38 cellular contexts compared by ENCODE assay signal in genomic region chr21:39680216-39680615, GRCh38.
"Had no signal": no experiment of that assay in that cellular context is flagged by ENCODE, and none has a peak within 500 bp of the region (broad histone marks: within the 10 kb centered on the region; RNA-seq: fewer than 3 reads in every experiment).

No MANE protein-coding gene starts in this region.

- H3K27ac ChIP-seq: adrenal gland, ascending aorta, breast epithelium, cardiac muscle cell had no signal

- ATAC-seq: activated naive CD4-positive, alpha-beta T cell treated with anti-CD3 and anti-CD28 coated beads, Interleukin-2, amount 50 U/mL, for 72 hours; activated naive CD8-positive, alpha-beta T cell treated with anti-CD3 and anti-CD28 coated beads, Interleukin-2, amount 50 U/mL, for 24 hours; activated T-cell treated with anti-CD3 and anti-CD28 coated beads, Interleukin-2, amount 50 U/mL, for 4 hours; activated T-cell treated with anti-CD3 and anti-CD28 coated beads, Interleukin-2, amount 50 U/mL, for 72 hours; activated T-helper 17 cell treated with anti-CD3 and anti-CD28 coated beads, Interleukin-2, amount 50 U/mL, for 72 hours; body of pancreas had no signal

- H3K4me3 ChIP-seq: adrenal gland, ascending aorta, body of pancreas, breast epithelium, cardiac muscle cell had no signal

- DNase-seq: activated effector memory CD4-positive, alpha-beta T cell treated with anti-CD3 and anti-CD28 coated beads, Interleukin-2, amount 50 U/mL, for 16 hours; activated effector memory CD4-positive, alpha-beta T cell treated with Interleukin-2 at 50 U/mL for 16 hours; activated gamma-delta T cell; activated gamma-delta T cell treated with Interleukin-2 at 50 U/mL for 16 hours; activated naive CD4-positive, alpha-beta T cell; activated naive CD4-positive, alpha-beta T cell treated with anti-CD3 and anti-CD28 coated beads for 36 hours; activated naive CD4-positive, alpha-beta T cell treated with anti-CD3 and anti-CD28 coated beads, Interleukin-2, amount 10 ng/mL, durations not matched to agents 7 days and 5 days; activated naive CD4-positive, alpha-beta T cell treated with anti-CD3 and anti-CD28 coated beads, Interleukin-2, amount 50 U/mL, for 16 hours; activated naive CD4-positive, alpha-beta T cell treated with Interleukin-2 at 50 U/mL for 16 hours; activated naive CD8-positive, alpha-beta T cell treated with anti-CD3 and anti-CD28 coated beads for 36 hours; activated naive CD8-positive, alpha-beta T cell treated with anti-CD3 and anti-CD28 coated beads, Interleukin-2, amount 10 ng/mL, durations not matched to agents 7 days and 5 days; activated naive CD8-positive, alpha-beta T cell treated with anti-CD3 and anti-CD28 coated beads, Interleukin-2, amount 50 U/mL, for 24 hours; activated T-cell treated with anti-CD3 and anti-CD28 coated beads, Interleukin-2, amount 50 U/mL, for 1 hour; activated T-cell treated with anti-CD3 and anti-CD28 coated beads, Interleukin-2, amount 50 U/mL, for 24 hours; activated T-cell treated with anti-CD3 and anti-CD28 coated beads, Interleukin-2, amount 50 U/mL, for 4 hours; activated T-cell treated with anti-CD3 and anti-CD28 coated beads, Interleukin-2, amount 50 U/mL, for 48 hours; activated T-cell treated with anti-CD3 and anti-CD28 coated beads, Interleukin-2, amount 50 U/mL, for 72 hours; adrenal gland; amniotic stem cell; amygdala; anterior cingulate cortex; aorta; body of pancreas; brain microvascular endothelial cell; caudate nucleus; central memory CD4-positive, alpha-beta T cell; cerebellar nuclear complex had no signal

- H3K36me3 Mint-ChIP-seq: activated naive CD4-positive, alpha-beta T cell treated with anti-CD3 and anti-CD28 coated beads, Interleukin-2, amount 10 ng/mL, durations not matched to agents 7 days and 5 days; activated naive CD4-positive, alpha-beta T cell treated with anti-CD3 and anti-CD28 coated beads, Interleukin-2, amount 50 U/mL, for 24 hours; activated naive CD4-positive, alpha-beta T cell treated with anti-CD3 and anti-CD28 coated beads, Interleukin-2, amount 50 U/mL, for 72 hours; activated naive CD8-positive, alpha-beta T cell; activated naive CD8-positive, alpha-beta T cell treated with anti-CD3 and anti-CD28 coated beads for 36 hours; activated naive CD8-positive, alpha-beta T cell treated with anti-CD3 and anti-CD28 coated beads, Interleukin-2, amount 10 ng/mL, durations not matched to agents 7 days and 5 days; brain had no signal

- H3K4me1 ChIP-seq: adrenal gland, ascending aorta, breast epithelium had no signal

- H3K4me1 Mint-ChIP-seq: activated naive CD4-positive, alpha-beta T cell treated with anti-CD3 and anti-CD28 coated beads, Interleukin-2, amount 10 ng/mL, durations not matched to agents 7 days and 5 days; activated naive CD4-positive, alpha-beta T cell treated with anti-CD3 and anti-CD28 coated beads, Interleukin-2, amount 50 U/mL, for 24 hours; activated naive CD8-positive, alpha-beta T cell treated with anti-CD3 and anti-CD28 coated beads for 36 hours; activated naive CD8-positive, alpha-beta T cell treated with anti-CD3 and anti-CD28 coated beads, Interleukin-2, amount 10 ng/mL, durations not matched to agents 7 days and 5 days; activated naive CD8-positive, alpha-beta T cell treated with anti-CD3 and anti-CD28 coated beads, Interleukin-2, amount 50 U/mL, for 24 hours; central memory CD8-positive, alpha-beta T cell had no signal

- H3K27me3 Mint-ChIP-seq: activated naive CD4-positive, alpha-beta T cell treated with anti-CD3 and anti-CD28 coated beads, Interleukin-2, amount 10 ng/mL, durations not matched to agents 7 days and 5 days; activated naive CD8-positive, alpha-beta T cell treated with anti-CD3 and anti-CD28 coated beads, Interleukin-2, amount 10 ng/mL, durations not matched to agents 7 days and 5 days; activated naive CD8-positive, alpha-beta T cell treated with anti-CD3 and anti-CD28 coated beads, Interleukin-2, amount 50 U/mL, for 24 hours; activated T-cell treated with anti-CD3 and anti-CD28 coated beads, Interleukin-2, amount 50 U/mL, for 24 hours; brain had no signal

- H3K4me3 Mint-ChIP-seq: activated naive CD4-positive, alpha-beta T cell treated with anti-CD3 and anti-CD28 coated beads for 36 hours; activated naive CD4-positive, alpha-beta T cell treated with anti-CD3 and anti-CD28 coated beads, Interleukin-2, amount 10 ng/mL, durations not matched to agents 7 days and 5 days; activated naive CD4-positive, alpha-beta T cell treated with anti-CD3 and anti-CD28 coated beads, Interleukin-2, amount 50 U/mL, for 24 hours; activated naive CD8-positive, alpha-beta T cell; activated naive CD8-positive, alpha-beta T cell treated with anti-CD3 and anti-CD28 coated beads for 36 hours; activated naive CD8-positive, alpha-beta T cell treated with anti-CD3 and anti-CD28 coated beads, Interleukin-2, amount 10 ng/mL, durations not matched to agents 7 days and 5 days; activated naive CD8-positive, alpha-beta T cell treated with anti-CD3 and anti-CD28 coated beads, Interleukin-2, amount 50 U/mL, for 24 hours; activated T-cell treated with anti-CD3 and anti-CD28 coated beads, Interleukin-2, amount 50 U/mL, for 24 hours; activated T-cell treated with anti-CD3 and anti-CD28 coated beads, Interleukin-2, amount 50 U/mL, for 4 hours; activated T-cell treated with anti-CD3 and anti-CD28 coated beads, Interleukin-2, amount 50 U/mL, for 72 hours; activated T-helper 1 cell treated with anti-CD3 and anti-CD28 coated beads, Interleukin-12 subunit alpha, Interleukin-12 subunit beta, Interleukin-2, Interleukin-4 antibody, amounts not matched to agents 30 ng/mL and 10 ng/mL and 1 ng/mL, durations not matched to agents 14 hours and 24 hours and 36 hours; activated T-helper 17 cell treated with anti-CD3 and anti-CD28 coated beads, Interleukin-2, amount 50 U/mL, for 72 hours; brain; central memory CD8-positive, alpha-beta T cell had no signal

- H3K27me3 ChIP-seq: adrenal gland, ascending aorta, body of pancreas, brain microvascular endothelial cell, breast epithelium, cardiac muscle cell had no signal

- H3K27ac Mint-ChIP-seq: activated naive CD4-positive, alpha-beta T cell treated with anti-CD3 and anti-CD28 coated beads for 36 hours; activated naive CD4-positive, alpha-beta T cell treated with anti-CD3 and anti-CD28 coated beads, Interleukin-2, amount 10 ng/mL, durations not matched to agents 7 days and 5 days; activated naive CD4-positive, alpha-beta T cell treated with anti-CD3 and anti-CD28 coated beads, Interleukin-2, amount 50 U/mL, for 24 hours; activated naive CD4-positive, alpha-beta T cell treated with anti-CD3 and anti-CD28 coated beads, Interleukin-2, amount 50 U/mL, for 72 hours; activated naive CD8-positive, alpha-beta T cell; activated naive CD8-positive, alpha-beta T cell treated with anti-CD3 and anti-CD28 coated beads for 36 hours; activated naive CD8-positive, alpha-beta T cell treated with anti-CD3 and anti-CD28 coated beads, Interleukin-2, amount 10 ng/mL, durations not matched to agents 7 days and 5 days; activated naive CD8-positive, alpha-beta T cell treated with anti-CD3 and anti-CD28 coated beads, Interleukin-2, amount 50 U/mL, for 24 hours; activated T-cell treated with anti-CD3 and anti-CD28 coated beads, Interleukin-2, amount 50 U/mL, for 24 hours; activated T-helper 1 cell treated with anti-CD3 and anti-CD28 coated beads, Interleukin-12 subunit alpha, Interleukin-12 subunit beta, Interleukin-2, Interleukin-4 antibody, amounts not matched to agents 30 ng/mL and 10 ng/mL and 1 ng/mL, durations not matched to agents 14 hours and 24 hours and 36 hours; activated T-helper 17 cell treated with anti-CD3 and anti-CD28 coated beads, Interleukin-2, amount 50 U/mL, for 72 hours; activated T-helper 2 cell treated with anti-CD3 and anti-CD28 coated beads, Interferon-gamma antibody, Interleukin-2, Interleukin-4, amounts not matched to agents 10 μg/mL and 5 μg/mL and 100 μg/mL, durations not matched to agents 14 hours and 24 hours and 36 hours; brain had no signal

- H3K9me3 Mint-ChIP-seq: activated naive CD4-positive, alpha-beta T cell treated with anti-CD3 and anti-CD28 coated beads for 36 hours; activated naive CD4-positive, alpha-beta T cell treated with anti-CD3 and anti-CD28 coated beads, Interleukin-2, amount 50 U/mL, for 24 hours; activated naive CD8-positive, alpha-beta T cell treated with anti-CD3 and anti-CD28 coated beads for 36 hours; activated naive CD8-positive, alpha-beta T cell treated with anti-CD3 and anti-CD28 coated beads, Interleukin-2, amount 10 ng/mL, durations not matched to agents 7 days and 5 days; activated naive CD8-positive, alpha-beta T cell treated with anti-CD3 and anti-CD28 coated beads, Interleukin-2, amount 50 U/mL, for 24 hours; activated T-helper 2 cell treated with anti-CD3 and anti-CD28 coated beads, Interferon-gamma antibody, Interleukin-2, Interleukin-4, amounts not matched to agents 10 μg/mL and 5 μg/mL and 100 μg/mL, durations not matched to agents 14 hours and 24 hours and 36 hours; central memory CD8-positive, alpha-beta T cell had no signal

- H3K9me3 ChIP-seq: adrenal gland, ascending aorta, body of pancreas, breast epithelium had no signal

- H3K36me3 ChIP-seq: adrenal gland, ascending aorta, brain microvascular endothelial cell, breast epithelium, cardiac muscle cell had no signal
